ENCODE assay signal across 1 cellular context in the genomic region with DNA sequence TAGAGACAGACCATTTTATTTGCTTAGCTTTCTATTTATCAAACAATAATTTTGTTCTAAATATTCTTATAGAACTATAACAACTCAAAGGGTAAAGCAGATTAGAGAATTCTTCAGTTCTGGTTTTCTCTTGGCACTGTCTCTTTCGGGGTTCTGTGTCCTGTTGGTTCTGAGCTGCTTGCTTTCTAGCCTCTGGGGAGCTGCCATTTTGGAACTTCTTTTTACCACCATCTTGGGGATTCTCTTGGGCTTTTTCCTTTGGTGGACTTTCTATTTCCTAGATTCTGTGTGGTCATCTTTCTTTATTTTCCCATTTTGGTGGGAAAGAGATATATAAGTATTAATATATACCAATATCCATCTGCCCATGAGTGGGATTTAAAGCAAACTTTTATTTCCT.
TF ChIP-seq lines count a peak whose summit lies in the region.

No MANE protein-coding gene starts in this region.

TF ChIP-seq in GM12878, 131 proteins besides CTCF, POLR2A, EP300 and RAD21:
- peak; percentile 63 for TF ChIP-seq YY1 (IDR thresholded peaks at IDR 0.05; ENCODE audit: low read depth, low read length)
- TF ChIP-seq SMARCA5 (IDR thresholded peaks at IDR 0.05), result no peak
